32 cellular contexts compared by ENCODE assay signal in the genomic region with DNA sequence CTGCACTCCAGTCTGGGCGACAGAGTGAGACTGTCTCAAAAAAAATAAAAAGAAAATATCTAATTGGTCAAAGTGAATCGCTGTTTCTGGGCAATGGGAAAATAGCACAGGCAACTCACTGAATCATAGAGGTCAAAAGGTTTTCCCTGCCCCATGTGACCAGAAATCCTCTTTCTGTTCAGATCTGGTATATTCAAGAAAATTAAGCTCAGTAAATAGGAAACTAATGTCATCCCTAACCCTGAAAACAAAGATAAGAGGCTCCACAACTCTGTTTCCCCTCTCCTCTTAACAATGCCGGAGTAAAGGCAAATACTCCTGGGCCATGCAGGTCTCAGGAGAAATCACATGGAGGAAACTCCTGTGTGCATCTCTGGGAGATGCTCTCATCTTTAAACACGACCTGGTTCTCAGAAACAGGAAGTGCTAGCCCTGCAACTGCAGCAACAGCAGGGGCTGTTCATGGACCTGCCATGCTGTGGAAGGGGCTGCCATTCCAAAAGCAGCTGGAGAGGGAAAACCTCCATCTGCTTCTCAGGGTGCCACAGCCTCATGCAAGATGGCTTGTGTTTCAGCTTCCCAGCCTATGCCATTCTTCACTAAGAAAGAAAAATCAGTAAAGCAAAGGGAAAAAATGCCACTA. TPM values are rescaled to one million over a fixed set of nuclear protein-coding genes. Genes with fewer than 3 reads are reported as not detected.
DNase-seq lines count a peak whose midpoint lies in the region; ATAC-seq, FAIRE-seq and TF ChIP-seq lines count a peak whose summit lies in the region.
"Had no signal": no experiment of that assay in that cellular context is flagged by ENCODE, and none has a peak within 500 bp of the region (broad histone marks: within the 10 kb centered on the region; RNA-seq: fewer than 3 reads in every experiment).

No MANE protein-coding gene starts in this region.

- no peak overlapping the region for H2AFZ ChIP-seq in HepG2 (ENCODE audit: low read length)

- FAIRE-seq in HepG2 (lab: Jason Lieb, UNC): no peak
- no peak for FAIRE-seq in RCC 7860 (lab: Jason Lieb, UNC)
- FAIRE-seq: GM19239, islet of Langerhans had no signal

- H3K4me3 ChIP-seq in liver (ENCODE audit: low read depth in 1 of 3, low read length in 3 of 3): no peak overlapping the region
- H3K4me3 ChIP-seq in HepG2 (replicated peaks in 1 of 3; ENCODE audit: insufficient read depth in 1 of 3, low read depth in 2 of 3, low read length in 3 of 3): no peak overlapping the region
- no peak overlapping the region for H3K4me3 ChIP-seq in fibroblast of pulmonary artery (replicated peaks; ENCODE audit: low read depth, low read length)
- H3K4me3 ChIP-seq: thoracic aorta, uterus had no signal

- H3K36me3 ChIP-seq in liver (ENCODE audit: control insufficient read depth in 4 of 4, insufficient read depth in 3 of 4, low read depth in 1 of 4, low read length in 3 of 4): peaks cover 0 to 6% (median under 1%) of the 10 kb centered on the region in 4 donors
- peaks cover 2 to 3% of the 10 kb centered on the region in 2 experiments; a peak in 3 of 5 replicates for H3K36me3 ChIP-seq in HepG2 (replicated peaks in 1 of 2; ENCODE audit: control insufficient read depth in 1 of 2, insufficient read depth in 2 of 2, low read length in 2 of 2)
- H3K36me3 ChIP-seq: uterus had no signal

- H3K9ac ChIP-seq in liver (ENCODE audit: low read depth in 1 of 2, low read length in 2 of 2) (no peak overlapping the region), HepG2 (ENCODE audit: insufficient read depth, low read depth, low read length) (no peak overlapping the region)

- no peak overlapping the region for H3K27ac ChIP-seq in liver (ENCODE audit: low read depth in 1 of 2, low read length in 2 of 2)
- H3K27ac ChIP-seq in HepG2 (ENCODE audit: extremely low read length, insufficient read depth, low read length): no peak overlapping the region
- H3K27ac ChIP-seq: thoracic aorta, uterus had no signal

- CTCF ChIA-PET in HepG2 (lab: Yijun Ruan, JAX; ENCODE audit: low intra/inter-chr PET ratio, low total read pairs): no interaction called here

- no TSS peak for BruUV-seq in HepG2 (replicated peaks; lab: Mats Ljungman, UMichigan)

- DNase-seq in HepG2 (ENCODE audit: low spot score) (no peak), NCI-H1694 treated with DMSO at 0.1 percent for 48 hours (lab: John Stamatoyannopoulos, UW) (peak; percentile 36), fibroblast of pulmonary artery (ENCODE audit: low read depth) (peak; percentile 3), LoVo (ENCODE audit: low spot score) (no peak), RCC 7860 (ENCODE audit: low spot score) (no peak)
- DNase-seq: activated B cell treated with CpG ODN at 0.5 μM for 24 hours; activated CD4-positive, alpha-beta memory T cell treated with anti-CD3 and anti-CD28 coated beads for 36 hours; activated effector memory CD4-positive, alpha-beta T cell treated with anti-CD3 and anti-CD28 coated beads, Interleukin-2, amount 50 U/mL, for 16 hours; activated naive CD8-positive, alpha-beta T cell treated with anti-CD3 and anti-CD28 coated beads, Interleukin-2, amount 50 U/mL, for 24 hours; C1 segment of cervical spinal cord; cerebellar nuclear complex; effector CD4-positive, alpha-beta T cell; foreskin melanocyte; HFFc6; hypothalamus; Karpas-422; left ventricle myocardium superior; NCI-H1092; NCI-H2029; NCI-H345; NCI-H82; stimulated activated naive CD8-positive, alpha-beta T cell treated with anti-CD3 and anti-CD28 coated beads, Interleukin-15, Interleukin-2, amounts not matched to agents 100 U/mL and 50 U/mL, for 24 hours; T-helper 9 cell; uterus had no signal

- no peaks in the 10 kb centered on the region for H3K27me3 ChIP-seq in liver (ENCODE audit: control insufficient read depth in 4 of 4, insufficient read depth in 4 of 4, low read length in 3 of 4)
- no peaks in the 10 kb centered on the region for H3K27me3 ChIP-seq in HepG2 (ENCODE audit: control insufficient read depth in 1 of 2, insufficient read depth in 2 of 2, low read length in 2 of 2)
- H3K27me3 ChIP-seq: uterus had no signal

- TF ChIP-seq POLR2A in HepG2 (IDR thresholded peaks at IDR 0.05; ENCODE audit: insufficient read depth in 1 of 2, low read depth in 2 of 2, low read length in 2 of 2): no peak

- TF ChIP-seq RAD21 in liver (IDR thresholded peaks at IDR 0.05) (no peak), HepG2 (CRISPR knock-in tag; IDR thresholded peaks at IDR 0.05) (no peak)

- ATAC-seq in HepG2 (no peak), SK-N-SH treated with all-trans-retinoic acid at 6 μM for 48 hours (no peak), GM21423 (IDR thresholded peaks at IDR 0.05; ENCODE audit: unreplicated experiment) (no peak)
- ATAC-seq: activated naive CD8-positive, alpha-beta T cell treated with anti-CD3 and anti-CD28 coated beads, Interleukin-2, amount 50 U/mL, for 24 hours; left ventricle myocardium superior; Right ventricle myocardium inferior; sciatic nerve; stimulated activated naive CD8-positive, alpha-beta T cell treated with anti-CD3 and anti-CD28 coated beads, Interleukin-15, Interleukin-2, amounts not matched to agents 100 U/mL and 50 U/mL, for 24 hours had no signal

- TF ChIP-seq EP300 in HepG2 (IDR thresholded peaks at IDR 0.05; ENCODE audit: low read depth in 2 of 2, low read length in 2 of 2) (no peak), HepG2 (CRISPR knock-in tag; IDR thresholded peaks at IDR 0.05; ENCODE audit: borderline replicate concordance) (no peak)

- TF ChIP-seq CTCF in liver (IDR thresholded peaks at IDR 0.05; ENCODE audit: low read depth, low read length, missing input control) (no peak), HepG2 (CRISPR knock-in tag; IDR thresholded peaks at IDR 0.05) (no peak), fibroblast of pulmonary artery (IDR thresholded peaks at IDR 0.05; ENCODE audit: low read length, missing control alignments) (no peak)

- H3K9me3 ChIP-seq in liver (ENCODE audit: control insufficient read depth in 4 of 4, low read length in 3 of 4) (no peaks in the 10 kb centered on the region), HepG2 (ENCODE audit: low read length) (no peaks in the 10 kb centered on the region)
- H3K9me3 ChIP-seq: thoracic aorta, uterus had no signal

- WGBS in liver: 50% methylated on average over 4 of the region's 4 CpGs
- 67% methylated on average over 3 of the region's 4 CpGs for WGBS in HepG2 (ENCODE audit: low lambda C conversion rate)

- H3K4me2 ChIP-seq in HepG2 (ENCODE audit: low read depth, low read length): no peak overlapping the region

- POLR2A ChIA-PET in HepG2 (lab: Yijun Ruan, JAX): no interaction called here

- intact Hi-C loops in HepG2 (cut with micrococcal nuclease; ENCODE audit: unreplicated experiment): no loop called here

- no peaks in the 10 kb centered on the region for H3K79me2 ChIP-seq in HepG2 (ENCODE audit: insufficient read depth, low read length)

- H3K4me1 ChIP-seq in liver (ENCODE audit: control insufficient read depth in 4 of 4, insufficient read depth in 4 of 4, low read length in 3 of 4) (no peaks in the 10 kb centered on the region), HepG2 (ENCODE audit: insufficient read depth, low read length) (no peaks in the 10 kb centered on the region)
- H3K4me1 ChIP-seq: uterus had no signal

- in situ Hi-C loops in HepG2 (cut with HindIII; ENCODE audit: extremely low pct_ligation_motif_present, low pct_unique_long_range_greater_than_20kb): no loop called here

- H4K20me1 ChIP-seq in HepG2 (ENCODE audit: insufficient read depth, low read length): no peaks in the 10 kb centered on the region

RNA-seq across cellular contexts. Expression of a gene that starts 47.5 kb away (rescaled TPM):
- total RNA-seq in liver (10 to 100 TPM in 1 of 2 donors, 1 to 10 TPM in 1; 6.8 to 16.3 TPM), HepG2 (2016; rRNA removed; fragmentation: Illumina TruSeq; extraction: Trizol) (3.2 and 4.7 TPM in 2 replicates)
- polyA plus RNA-seq in liver (10 to 100 TPM in 1 of 2 donors, 1 to 10 TPM in 1; 9.0 to 10.7 TPM), HepG2 (2011; rRNA removed) (8.3 and 8.8 TPM in 2 replicates)
- 3.1 and 3.7 TPM in 2 replicates for total RNA-seq in HepG2 (2016; cell fraction: cytosol; rRNA removed; fragmentation: Illumina TruSeq; extraction: Trizol; ENCODE audit: low read depth)
- 3.2 and 5.3 TPM in 2 replicates for total RNA-seq in HepG2 (2016; cell fraction: insoluble cytoplasmic fraction; rRNA removed; fragmentation: Illumina TruSeq; extraction: Trizol)
- total RNA-seq in HepG2 (2016; cell fraction: membrane; rRNA removed; fragmentation: Illumina TruSeq; extraction: Trizol): 3.7 and 4.3 TPM in 2 replicates
- total RNA-seq in HepG2 (2016; cell fraction: nucleus; rRNA removed; fragmentation: Illumina TruSeq; extraction: Trizol): 5.8 and 6.1 TPM in 2 replicates
- polyA plus RNA-seq in HepG2 (2011; cell fraction: cytosol; rRNA removed): 6.3 and 6.8 TPM in 2 replicates
- 13.7 and 17.8 TPM in 2 replicates for polyA plus RNA-seq in HepG2 (2011; cell fraction: nucleus; rRNA removed)
- polyA plus RNA-seq in HepG2 (2012): 2.7 and 5.6 TPM in 2 replicates
- polyA plus RNA-seq in HepG2 (2016; cell fraction: cytosol; fragmentation: Illumina TruSeq; extraction: Trizol; ENCODE audit: low read depth): 2.4 and 3.1 TPM in 2 replicates
- 3.4 and 3.9 TPM in 2 replicates for polyA plus RNA-seq in HepG2 (2016; cell fraction: insoluble cytoplasmic fraction; fragmentation: Illumina TruSeq; extraction: Trizol; ENCODE audit: low read depth)
- 3.1 and 3.4 TPM in 2 replicates for polyA plus RNA-seq in HepG2 (2016; cell fraction: membrane; fragmentation: Illumina TruSeq; extraction: Trizol; ENCODE audit: low read depth)
- 7.4 and 7.6 TPM in 2 replicates for polyA plus RNA-seq in HepG2 (2016; cell fraction: nucleus; fragmentation: Illumina TruSeq; extraction: Trizol; ENCODE audit: insufficient read depth, low read depth)
- polyA minus RNA-seq in HepG2 (2011; rRNA and poly(A)+ RNA removed; ENCODE audit: low replicate concordance): 0.12 and 15.3 TPM in 2 replicates
- 2.7 and 2.9 TPM in 2 replicates for polyA minus RNA-seq in HepG2 (2011; cell fraction: cytosol; rRNA and poly(A)+ RNA removed)
- polyA minus RNA-seq in HepG2 (2011; cell fraction: nucleus; rRNA and poly(A)+ RNA removed): 5.5 and 6.8 TPM in 2 replicates
- total RNA-seq: HFFc6, left ventricle myocardium superior had no signal

RNA-seq across cellular contexts. Expression of a gene that starts 54.7 kb away (rescaled TPM):
- total RNA-seq in liver (1 to 10 TPM; 2.4 to 2.9 TPM), HepG2 (2016; rRNA removed; fragmentation: Illumina TruSeq; extraction: Trizol) (10.9 and 13.1 TPM in 2 replicates)
- polyA plus RNA-seq in liver (1 to 10 TPM; 2.0 to 2.4 TPM), HepG2 (2011; rRNA removed) (7.2 TPM in 2 replicates)
- 4.3 and 4.8 TPM in 2 replicates for total RNA-seq in HepG2 (2016; cell fraction: cytosol; rRNA removed; fragmentation: Illumina TruSeq; extraction: Trizol; ENCODE audit: low read depth)
- 10.2 and 12.0 TPM in 2 replicates for total RNA-seq in HepG2 (2016; cell fraction: insoluble cytoplasmic fraction; rRNA removed; fragmentation: Illumina TruSeq; extraction: Trizol)
- total RNA-seq in HepG2 (2016; cell fraction: membrane; rRNA removed; fragmentation: Illumina TruSeq; extraction: Trizol): 4.7 and 5.4 TPM in 2 replicates
- 9.8 and 10.4 TPM in 2 replicates for total RNA-seq in HepG2 (2016; cell fraction: nucleus; rRNA removed; fragmentation: Illumina TruSeq; extraction: Trizol)
- polyA plus RNA-seq in HepG2 (2011; cell fraction: cytosol; rRNA removed): 5.6 and 7.1 TPM in 2 replicates
- polyA plus RNA-seq in HepG2 (2011; cell fraction: nucleus; rRNA removed): 10.3 and 11.4 TPM in 2 replicates
- polyA plus RNA-seq in HepG2 (2012): 4.9 and 6.0 TPM in 2 replicates
- polyA plus RNA-seq in HepG2 (2016; cell fraction: cytosol; fragmentation: Illumina TruSeq; extraction: Trizol; ENCODE audit: low read depth): 0.95 and 1.2 TPM in 2 replicates
- 11.5 and 14.4 TPM in 2 replicates for polyA plus RNA-seq in HepG2 (2016; cell fraction: insoluble cytoplasmic fraction; fragmentation: Illumina TruSeq; extraction: Trizol; ENCODE audit: low read depth)
- 3.3 and 3.6 TPM in 2 replicates for polyA plus RNA-seq in HepG2 (2016; cell fraction: membrane; fragmentation: Illumina TruSeq; extraction: Trizol; ENCODE audit: low read depth)
- 12.4 and 13.4 TPM in 2 replicates for polyA plus RNA-seq in HepG2 (2016; cell fraction: nucleus; fragmentation: Illumina TruSeq; extraction: Trizol; ENCODE audit: insufficient read depth, low read depth)
- 18.4 and 43.4 TPM in 2 replicates for polyA minus RNA-seq in HepG2 (2011; rRNA and poly(A)+ RNA removed; ENCODE audit: low replicate concordance)
- 2.5 and 3.1 TPM in 2 replicates for polyA minus RNA-seq in HepG2 (2011; cell fraction: cytosol; rRNA and poly(A)+ RNA removed)
- 11.7 and 12.4 TPM in 2 replicates for polyA minus RNA-seq in HepG2 (2011; cell fraction: nucleus; rRNA and poly(A)+ RNA removed)

RNA-seq across cellular contexts. Expression of a gene that starts 55.0 kb away (rescaled TPM):
- 1 to 10 TPM in 1 of 2 donors, under 1 TPM in 1; 0.25 to 1.1 TPM for total RNA-seq in liver
- polyA plus RNA-seq in liver: under 1 TPM; 0.19 to 0.29 TPM
- 6.0 and 10.0 TPM in 2 replicates for total RNA-seq in HepG2 (2016; rRNA removed; fragmentation: Illumina TruSeq; extraction: Trizol)
- total RNA-seq in HepG2 (2016; cell fraction: cytosol; rRNA removed; fragmentation: Illumina TruSeq; extraction: Trizol; ENCODE audit: low read depth): 4.8 and 5.8 TPM in 2 replicates
- 7.0 and 10.1 TPM in 2 replicates for total RNA-seq in HepG2 (2016; cell fraction: insoluble cytoplasmic fraction; rRNA removed; fragmentation: Illumina TruSeq; extraction: Trizol)
- total RNA-seq in HepG2 (2016; cell fraction: membrane; rRNA removed; fragmentation: Illumina TruSeq; extraction: Trizol): 8.7 and 9.8 TPM in 2 replicates
- total RNA-seq in HepG2 (2016; cell fraction: nucleus; rRNA removed; fragmentation: Illumina TruSeq; extraction: Trizol): 1.6 and 2.2 TPM in 2 replicates
- 1.5 and 2.3 TPM in 2 replicates for polyA plus RNA-seq in HepG2 (2011; rRNA removed)
- 2.2 and 2.3 TPM in 2 replicates for polyA plus RNA-seq in HepG2 (2011; cell fraction: cytosol; rRNA removed)
- 0.55 and 0.98 TPM in 2 replicates for polyA plus RNA-seq in HepG2 (2011; cell fraction: nucleus; rRNA removed)
- polyA plus RNA-seq in HepG2 (2012): 1.2 and 1.4 TPM in 2 replicates
- 5.1 and 6.8 TPM in 2 replicates for polyA plus RNA-seq in HepG2 (2016; cell fraction: cytosol; fragmentation: Illumina TruSeq; extraction: Trizol; ENCODE audit: low read depth)
- polyA plus RNA-seq in HepG2 (2016; cell fraction: insoluble cytoplasmic fraction; fragmentation: Illumina TruSeq; extraction: Trizol; ENCODE audit: low read depth): 11.3 and 14.8 TPM in 2 replicates
- 9.8 and 9.9 TPM in 2 replicates for polyA plus RNA-seq in HepG2 (2016; cell fraction: membrane; fragmentation: Illumina TruSeq; extraction: Trizol; ENCODE audit: low read depth)
- polyA plus RNA-seq in HepG2 (2016; cell fraction: nucleus; fragmentation: Illumina TruSeq; extraction: Trizol; ENCODE audit: insufficient read depth, low read depth): 4.0 and 5.4 TPM in 2 replicates
- 3.2 and 11.0 TPM in 2 replicates for polyA minus RNA-seq in HepG2 (2011; rRNA and poly(A)+ RNA removed; ENCODE audit: low replicate concordance)
- polyA minus RNA-seq in HepG2 (2011; cell fraction: cytosol; rRNA and poly(A)+ RNA removed): 0.69 and 3.0 TPM in 2 replicates
- polyA minus RNA-seq in HepG2 (2011; cell fraction: nucleus; rRNA and poly(A)+ RNA removed): 0.39 and 0.99 TPM in 2 replicates
- total RNA-seq: left ventricle myocardium superior had no signal

Comparison
In these comparisons a context has a peak if more than half of its experiments do, and no peak if none do; other contexts are left out.
1. DNase-seq: peak in NCI-H1694 treated with DMSO at 0.1 percent for 48 hours (single experiment) and fibroblast of pulmonary artery (single experiment); none in HepG2 (single experiment), LoVo (single experiment) and RCC 7860 (single experiment).